8 cellular contexts compared by ENCODE assay signal in the genomic region with DNA sequence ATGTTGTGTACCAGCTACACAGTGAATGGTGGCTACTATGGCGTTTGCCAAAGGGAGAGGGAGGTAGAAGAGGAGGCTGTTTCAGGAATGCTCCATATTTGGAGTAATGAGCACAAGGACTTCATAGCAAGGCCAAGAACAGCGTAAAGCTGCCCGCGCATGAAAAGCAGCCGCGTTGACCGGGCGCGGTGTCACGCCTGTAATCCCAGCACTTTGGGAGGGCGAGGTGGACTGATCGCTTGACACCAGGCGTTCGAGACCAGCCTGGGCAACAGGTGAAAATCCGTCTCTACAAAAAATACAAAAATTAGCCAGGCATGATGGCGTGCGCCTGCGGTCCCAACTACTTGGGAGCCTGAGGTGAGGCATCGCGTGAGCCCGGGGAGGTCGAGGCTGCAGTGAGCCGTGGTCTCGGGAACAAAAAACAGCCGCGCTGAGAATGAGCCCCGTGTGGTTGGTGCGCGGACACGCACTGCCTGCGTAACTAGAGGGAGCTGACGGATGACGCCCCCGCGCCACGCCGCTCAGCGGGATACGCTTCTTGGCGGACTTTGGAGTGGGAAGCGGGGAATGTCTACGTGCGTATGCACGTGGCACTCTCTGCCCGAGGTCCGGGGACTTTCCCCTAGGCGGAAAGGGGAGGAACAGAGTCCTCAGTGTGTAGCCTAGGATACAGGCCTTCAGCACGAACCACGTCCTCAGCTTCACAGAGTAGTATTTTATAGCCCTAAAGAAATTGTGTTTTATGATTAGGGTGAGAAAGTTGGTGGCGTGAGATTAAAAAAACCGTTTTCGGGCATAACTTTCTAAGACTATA. TPM values are rescaled to one million over a fixed set of nuclear protein-coding genes. Genes with fewer than 3 reads are reported as not detected.
DNase-seq lines count a peak whose midpoint lies in the region; ATAC-seq and TF ChIP-seq lines count a peak whose summit lies in the region.

A gene (minus strand): TSS at position 693 of the 817 bp plus-strand sequence.

- peaks cover 57% of the 10 kb centered on the region for H3K4me1 Mint-ChIP-seq in activated CD4-positive, alpha-beta T cell treated with anti-CD3 and anti-CD28 coated beads, Interleukin-2, amount 10 ng/mL, durations not matched to agents 24 days and 14 days

- peak within 1 kb of the TSS; percentile 95 for H3K4me3 ChIP-seq in coronary artery

- peak within 1 kb of the TSS; percentile 99 for H3K27ac ChIP-seq in coronary artery
- peak within 1 kb of the TSS; percentile 100 for H3K27ac ChIP-seq in layer of hippocampus (ENCODE audit: low read depth, low read length)

- ATAC-seq in HG03460 (IDR thresholded peaks at IDR 0.05; ENCODE audit: unreplicated experiment) = peak; percentile 86

- H3K9me3 Mint-ChIP-seq in activated CD4-positive, alpha-beta T cell treated with anti-CD3 and anti-CD28 coated beads, Interleukin-2, amount 10 ng/mL, durations not matched to agents 24 days and 14 days = peaks cover 4% of the 10 kb centered on the region

- H3K4me3 Mint-ChIP-seq in activated CD4-positive, alpha-beta T cell treated with anti-CD3 and anti-CD28 coated beads, Interleukin-2, amount 10 ng/mL, durations not matched to agents 24 days and 14 days = peak within 1 kb of the TSS; percentile 92

- intact Hi-C loops in activated CD4-positive, alpha-beta T cell treated with anti-CD3 and anti-CD28 coated beads, Interleukin-2, amount 10 ng/mL, durations not matched to agents 24 days and 14 days (cut with micrococcal nuclease) = loop anchor here (1.0 to 5.0 kb wide), 5 partner anchors 10 to 155 kb away; a partner anchor contains a TSS

- H3K27me3 Mint-ChIP-seq in activated CD4-positive, alpha-beta T cell treated with anti-CD3 and anti-CD28 coated beads, Interleukin-2, amount 10 ng/mL, durations not matched to agents 24 days and 14 days = peaks cover 7% of the 10 kb centered on the region

- peak within 1 kb of the TSS; percentile 99 for H3K27ac Mint-ChIP-seq in activated CD4-positive, alpha-beta T cell treated with anti-CD3 and anti-CD28 coated beads, Interleukin-2, amount 10 ng/mL, durations not matched to agents 24 days and 14 days

- DNase-seq in Ammon's horn (ENCODE audit: low spot score) (peak; percentile 99), GM19240 (ENCODE audit: insufficient read length, low spot score) (peak; percentile 85), NCI-H526 (lab: John Stamatoyannopoulos, UW) (peak; percentile 98), coronary artery (ENCODE audit: low spot score) (peak; percentile 99)
- DNase-seq in activated CD4-positive, alpha-beta T cell treated with anti-CD3 and anti-CD28 coated beads, Interleukin-2, amount 10 ng/mL, durations not matched to agents 24 days and 14 days = peak; percentile 96
- peak; percentile 88 to 91 for DNase-seq in stimulated activated CD4-positive, alpha-beta T cell treated with anti-CD3 and anti-CD28 coated beads, Interleukin-1b, Interleukin-23, amount 100 ng/mL, for 4 hours (ENCODE audit: low read depth in 2 of 2)

- TF ChIP-seq CTCF in coronary artery (IDR thresholded peaks at IDR 0.05) = no peak

- H3K36me3 Mint-ChIP-seq in activated CD4-positive, alpha-beta T cell treated with anti-CD3 and anti-CD28 coated beads, Interleukin-2, amount 10 ng/mL, durations not matched to agents 24 days and 14 days (ENCODE audit: low read depth) = peaks cover 33% of the 10 kb centered on the region

- H3K27me3 ChIP-seq in layer of hippocampus (ENCODE audit: control insufficient read depth, insufficient read depth, low read length) = no peaks in the 10 kb centered on the region

RNA-seq across cellular contexts. Expression of the gene that starts here (rescaled TPM):
- 5,949 and 6,301 TPM in 2 replicates for total RNA-seq in activated CD4-positive, alpha-beta T cell treated with anti-CD3 and anti-CD28 coated beads, Interleukin-2, amount 10 ng/mL, durations not matched to agents 24 days and 14 days

Comparison
In these comparisons a context has a peak if more than half of its experiments do, and no peak if none do; other contexts are left out.
1. Peak in every context shown above with its lines: DNase-seq, ATAC-seq, H3K4me3 ChIP-seq and H3K27ac ChIP-seq.